Comparison of ENCODE assay signal across 11 cellular contexts in genomic region chr12:574475-575128, GRCh38.
DNase-seq lines count a peak whose midpoint lies in the region; ATAC-seq and TF ChIP-seq lines count a peak whose summit lies in the region.
"Had no signal": no experiment of that assay in that cellular context is flagged by ENCODE, and none has a peak within 500 bp of the region (broad histone marks: within the 10 kb centered on the region; RNA-seq: fewer than 3 reads in every experiment).

No MANE protein-coding gene starts in this region.

- H3K4me1 Mint-ChIP-seq in activated T-helper 1 cell treated with anti-CD3 and anti-CD28 coated beads, Interleukin-12 subunit alpha, Interleukin-12 subunit beta, Interleukin-2, Interleukin-4 antibody, amounts not matched to agents 30 ng/mL and 10 ng/mL and 1 ng/mL, durations not matched to agents 14 hours and 24 hours and 36 hours (ENCODE audit: low read depth): peaks cover 33% of the 10 kb centered on the region

- H3K27ac ChIP-seq in right atrium auricular region: peak overlapping the region; percentile 65 to 75
- H3K27ac ChIP-seq in stomach smooth muscle (ENCODE audit: low read length): peak overlapping the region; percentile 60

- H3K4me3 ChIP-seq in right atrium auricular region (no peak overlapping the region), stomach smooth muscle (ENCODE audit: low read length in 2 of 2) (no peak overlapping the region)
- H3K4me3 ChIP-seq: colonic mucosa had no signal

- H3K27me3 ChIP-seq in right atrium auricular region (no peaks in the 10 kb centered on the region), stomach smooth muscle (ENCODE audit: control insufficient read depth in 1 of 2, insufficient read depth in 2 of 2, low read length in 2 of 2) (no peaks in the 10 kb centered on the region)
- H3K27me3 ChIP-seq: BE2C, colonic mucosa had no signal

- H3K4me1 ChIP-seq in right atrium auricular region: peaks cover 0 to 67% of the 10 kb centered on the region in 2 donors
- peaks cover 47% of the 10 kb centered on the region for H3K4me1 ChIP-seq in stomach smooth muscle (ENCODE audit: control insufficient read depth, insufficient read depth, low read length)

- H3K4me3 Mint-ChIP-seq in activated T-helper 1 cell treated with anti-CD3 and anti-CD28 coated beads, Interleukin-12 subunit alpha, Interleukin-12 subunit beta, Interleukin-2, Interleukin-4 antibody, amounts not matched to agents 30 ng/mL and 10 ng/mL and 1 ng/mL, durations not matched to agents 14 hours and 24 hours and 36 hours: no peak overlapping the region

- no peaks in the 10 kb centered on the region for H3K9me3 Mint-ChIP-seq in activated T-helper 1 cell treated with anti-CD3 and anti-CD28 coated beads, Interleukin-12 subunit alpha, Interleukin-12 subunit beta, Interleukin-2, Interleukin-4 antibody, amounts not matched to agents 30 ng/mL and 10 ng/mL and 1 ng/mL, durations not matched to agents 14 hours and 24 hours and 36 hours

- TF ChIP-seq CTCF in right atrium auricular region (IDR thresholded peaks at IDR 0.05): no peak

- H3K27ac Mint-ChIP-seq in activated T-helper 1 cell treated with anti-CD3 and anti-CD28 coated beads, Interleukin-12 subunit alpha, Interleukin-12 subunit beta, Interleukin-2, Interleukin-4 antibody, amounts not matched to agents 30 ng/mL and 10 ng/mL and 1 ng/mL, durations not matched to agents 14 hours and 24 hours and 36 hours: peak overlapping the region; percentile 80

- H3K36me3 Mint-ChIP-seq in activated T-helper 1 cell treated with anti-CD3 and anti-CD28 coated beads, Interleukin-12 subunit alpha, Interleukin-12 subunit beta, Interleukin-2, Interleukin-4 antibody, amounts not matched to agents 30 ng/mL and 10 ng/mL and 1 ng/mL, durations not matched to agents 14 hours and 24 hours and 36 hours (ENCODE audit: low read depth): peaks cover 2% of the 10 kb centered on the region

- H3K9me3 ChIP-seq in right atrium auricular region (no peaks in the 10 kb centered on the region), stomach smooth muscle (ENCODE audit: control insufficient read depth in 2 of 2, low read length in 2 of 2) (peaks cover 0 to 4% of the 10 kb centered on the region in 2 donors)
- H3K9me3 ChIP-seq: BE2C, colonic mucosa had no signal

- peak; percentile 61 for DNase-seq in activated effector memory CD4-positive, alpha-beta T cell treated with anti-CD3 and anti-CD28 coated beads, Interleukin-2, amount 50 U/mL, for 16 hours
- DNase-seq in activated effector memory CD4-positive, alpha-beta T cell treated with Interleukin-2 at 50 U/mL for 16 hours: no peak
- DNase-seq in activated T-helper 1 cell treated with anti-CD3 and anti-CD28 coated beads, Interleukin-12 subunit alpha, Interleukin-12 subunit beta, Interleukin-2, Interleukin-4 antibody, amounts not matched to agents 30 ng/mL and 10 ng/mL and 1 ng/mL, durations not matched to agents 14 hours and 24 hours and 36 hours (ENCODE audit: low spot score): no peak
- DNase-seq in right atrium auricular region (ENCODE audit: low spot score): no peak
- DNase-seq in hypothalamus (lab: John Stamatoyannopoulos, UW): no peak
- DNase-seq in SK-N-DZ (ENCODE audit: low spot score): no peak
- DNase-seq: BE2C, colonic mucosa, nucleus accumbens had no signal

- H3K27me3 Mint-ChIP-seq in activated T-helper 1 cell treated with anti-CD3 and anti-CD28 coated beads, Interleukin-12 subunit alpha, Interleukin-12 subunit beta, Interleukin-2, Interleukin-4 antibody, amounts not matched to agents 30 ng/mL and 10 ng/mL and 1 ng/mL, durations not matched to agents 14 hours and 24 hours and 36 hours (ENCODE audit: insufficient read depth): peaks cover 2% of the 10 kb centered on the region

- intact Hi-C loops in activated T-helper 1 cell treated with anti-CD3 and anti-CD28 coated beads, Interleukin-12 subunit alpha, Interleukin-12 subunit beta, Interleukin-2, Interleukin-4 antibody, amounts not matched to agents 30 ng/mL and 10 ng/mL and 1 ng/mL, durations not matched to agents 14 hours and 24 hours and 36 hours (cut with micrococcal nuclease): no loop called here

- H3K9ac ChIP-seq in stomach smooth muscle (ENCODE audit: low read length in 2 of 2): no peak overlapping the region

- ATAC-seq in HG03196 (IDR thresholded peaks at IDR 0.05; ENCODE audit: unreplicated experiment): no peak

- H3K36me3 ChIP-seq in right atrium auricular region (no peaks in the 10 kb centered on the region), stomach smooth muscle (ENCODE audit: control insufficient read depth in 2 of 2, insufficient read depth in 2 of 2, low read length in 2 of 2) (no peaks in the 10 kb centered on the region)
- H3K36me3 ChIP-seq: BE2C, colonic mucosa had no signal
